ENCODE assay signal across 21 cellular contexts in genomic region chr9:126671381-126671831, GRCh38. TPM values are rescaled to one million over a fixed set of nuclear protein-coding genes. Genes with fewer than 3 reads are reported as not detected.
DNase-seq lines count a peak whose midpoint lies in the region; ATAC-seq, FAIRE-seq and TF ChIP-seq lines count a peak whose summit lies in the region.
"Had no signal": no experiment of that assay in that cellular context is flagged by ENCODE, and none has a peak within 500 bp of the region (broad histone marks: within the 10 kb centered on the region; RNA-seq: fewer than 3 reads in every experiment).

No MANE protein-coding gene starts in this region.

- FAIRE-seq in GM12892 (lab: Jason Lieb, UNC): no peak

- peak; percentile 60 to 74 for ATAC-seq in left cardiac atrium
- no peak for ATAC-seq in activated naive CD4-positive, alpha-beta T cell treated with anti-CD3 and anti-CD28 coated beads, Interleukin-2, amount 50 U/mL, for 72 hours
- ATAC-seq: gastroesophageal sphincter had no signal

- no peak overlapping the region for H3K27ac Mint-ChIP-seq in activated naive CD4-positive, alpha-beta T cell treated with anti-CD3 and anti-CD28 coated beads, Interleukin-2, amount 50 U/mL, for 72 hours
- H3K27ac Mint-ChIP-seq: CD4-positive, CD25-positive, alpha-beta regulatory T cell; memory B cell; T-helper 2 cell treated with Interferon-gamma antibody and Interleukin-4, amounts not matched to agents 5 μg/mL and 100 μg/mL, for 36 hours had no signal

- TF ChIP-seq POLR2A in GM12892 (IDR thresholded peaks at IDR 0.05; ENCODE audit: low read depth, low read length): no peak

- no peaks in the 10 kb centered on the region for H3K36me3 Mint-ChIP-seq in activated naive CD4-positive, alpha-beta T cell treated with anti-CD3 and anti-CD28 coated beads, Interleukin-2, amount 50 U/mL, for 72 hours
- H3K36me3 Mint-ChIP-seq: CD4-positive, CD25-positive, alpha-beta regulatory T cell; memory B cell had no signal

- H3K9me3 Mint-ChIP-seq in activated naive CD4-positive, alpha-beta T cell treated with anti-CD3 and anti-CD28 coated beads, Interleukin-2, amount 50 U/mL, for 72 hours: no peaks in the 10 kb centered on the region
- H3K9me3 Mint-ChIP-seq: H9; memory B cell; nephron; T-helper 2 cell treated with Interferon-gamma antibody and Interleukin-4, amounts not matched to agents 5 μg/mL and 100 μg/mL, for 36 hours had no signal

- DNase-seq in NCI-H2196 (lab: John Stamatoyannopoulos, UW; ENCODE audit: unreplicated experiment): peak; percentile 12
- DNase-seq in NCI-H2196 treated with DMSO at 0.1 percent for 48 hours (lab: John Stamatoyannopoulos, UW; ENCODE audit: unreplicated experiment): no peak
- DNase-seq in NCI-H748 treated with DMSO at 0.1 percent for 48 hours (lab: John Stamatoyannopoulos, UW): peak; percentile 47
- no peak for DNase-seq in left cardiac atrium
- peak; percentile 75 for DNase-seq in retina
- no peak for DNase-seq in activated naive CD4-positive, alpha-beta T cell treated with anti-CD3 and anti-CD28 coated beads, Interleukin-2, amount 50 U/mL, for 72 hours (ENCODE audit: low spot score in 2 of 2)
- no peak for DNase-seq in GM12892 (ENCODE audit: insufficient read length)
- DNase-seq in stimulated activated CD4-positive, alpha-beta T cell treated with anti-CD3 and anti-CD28 coated beads, Interleukin-12 subunit alpha, Interleukin-12 subunit beta, amount 100 ng/mL, for 4 hours: no peak
- DNase-seq: ACHN; activated CD8-positive, alpha-beta memory T cell treated with anti-CD3 and anti-CD28 coated beads, Interleukin-2, amount 50 U/mL, for 4 hours; activated naive CD4-positive, alpha-beta T cell; aorta; CD4-positive, CD25-positive, alpha-beta regulatory T cell; colonic mucosa; H9; NCI-H2029 had no signal

- intact Hi-C loops in left cardiac atrium (cut with DNase I): no loop called here

RNA-seq across cellular contexts. Expression of gene LMX1B, which starts 57.7 kb away (rescaled TPM):
- 1 to 10 TPM in 1 of 2 donors, under 1 TPM in 1; 0.81 to 1.8 TPM for total RNA-seq in left cardiac atrium
- total RNA-seq in activated naive CD4-positive, alpha-beta T cell treated with anti-CD3 and anti-CD28 coated beads, Interleukin-2, amount 50 U/mL, for 72 hours: not detected
- polyA plus RNA-seq in GM12892 (2012; ENCODE audit: missing spikeins): not detected
- total RNA-seq: CD4-positive, CD25-positive, alpha-beta regulatory T cell; vagina had no signal
- polyA plus RNA-seq: aorta; CD4-positive, CD25-positive, alpha-beta regulatory T cell had no signal

Comparison
In these comparisons a context has a peak if more than half of its experiments do, and no peak if none do; other contexts are left out.
1. DNase-seq: peak in NCI-H2196 (single experiment), NCI-H748 treated with DMSO at 0.1 percent for 48 hours (single experiment) and retina (single experiment); none in NCI-H2196 treated with DMSO at 0.1 percent for 48 hours (single experiment), left cardiac atrium (single experiment), activated naive CD4-positive, alpha-beta T cell treated with anti-CD3 and anti-CD28 coated beads, Interleukin-2, amount 50 U/mL, for 72 hours (0 of 2), GM12892 (single experiment) and stimulated activated CD4-positive, alpha-beta T cell treated with anti-CD3 and anti-CD28 coated beads, Interleukin-12 subunit alpha, Interleukin-12 subunit beta, amount 100 ng/mL, for 4 hours (single experiment).
2. ATAC-seq: peak in left cardiac atrium (2 of 2); none in activated naive CD4-positive, alpha-beta T cell treated with anti-CD3 and anti-CD28 coated beads, Interleukin-2, amount 50 U/mL, for 72 hours (0 of 2).